ENCODE assay signal across 1 cellular context in genomic region chr5:132829742-132830435, GRCh38.
TF ChIP-seq lines count a peak whose summit lies in the region.

No MANE protein-coding gene starts in this region.

TF ChIP-seq in HepG2, 621 proteins besides CTCF, POLR2A, EP300 and RAD21 (continued from another document):
- TF ChIP-seq AFF4 (CRISPR knock-in tag; IDR thresholded peaks at IDR 0.05), result no peak
- TF ChIP-seq GZF1 (CRISPR knock-in tag; IDR thresholded peaks at IDR 0.05), result 0 out of 2 replicates have a peak, but pooled peaks have one; percentile 69
- TF ChIP-seq SALL1 (CRISPR knock-in tag; IDR thresholded peaks at IDR 0.05), result peak; percentile 50; the same call in 1 of the 2 replicates
- no peak for TF ChIP-seq ZNF276 (CRISPR knock-in tag; IDR thresholded peaks at IDR 0.05; ENCODE audit: low read depth)
- TF ChIP-seq ZNF704 (CRISPR knock-in tag; IDR thresholded peaks at IDR 0.05; ENCODE audit: borderline replicate concordance), result no peak
- TF ChIP-seq ZNF784 (CRISPR knock-in tag; IDR thresholded peaks at IDR 0.05; ENCODE audit: borderline replicate concordance), result 0 out of 2 replicates have a peak, but pooled peaks have one; percentile 47
- no peak for TF ChIP-seq ZBTB8A (CRISPR knock-in tag; IDR thresholded peaks at IDR 0.05; ENCODE audit: borderline replicate concordance, low read depth)
- TF ChIP-seq GMEB2 (CRISPR knock-in tag; IDR thresholded peaks at IDR 0.05; ENCODE audit: low read depth), result no peak
- TF ChIP-seq MIXL1 (CRISPR knock-in tag; IDR thresholded peaks at IDR 0.05), result no peak
- no peak for TF ChIP-seq KLF9 (CRISPR knock-in tag; IDR thresholded peaks at IDR 0.05; ENCODE audit: low read depth)
- TF ChIP-seq KLF6 (CRISPR knock-in tag; IDR thresholded peaks at IDR 0.05), result 0 out of 2 replicates have a peak, but pooled peaks have one; percentile 60
- peak; percentile 61; the same call in 1 of the 2 replicates for TF ChIP-seq ZNF235 (CRISPR knock-in tag; IDR thresholded peaks at IDR 0.05; ENCODE audit: borderline replicate concordance)
- peak; percentile 63; the same call in 1 of the 2 replicates for TF ChIP-seq KDM3A (CRISPR knock-in tag; IDR thresholded peaks at IDR 0.05; ENCODE audit: low read depth)
- no peak for TF ChIP-seq SOX5 (CRISPR knock-in tag; IDR thresholded peaks at IDR 0.05; ENCODE audit: borderline replicate concordance)
- no peak for TF ChIP-seq ZNF660 (CRISPR knock-in tag; IDR thresholded peaks at IDR 0.05; ENCODE audit: borderline replicate concordance, low read depth)
- TF ChIP-seq PHF20 (CRISPR knock-in tag; IDR thresholded peaks at IDR 0.05), result no peak; the same call in 1 of the 2 replicates
- TF ChIP-seq ZNF547 (CRISPR knock-in tag; IDR thresholded peaks at IDR 0.05), result peak; percentile 41; the same call in 1 of the 2 replicates
- TF ChIP-seq TFDP1 (CRISPR knock-in tag; IDR thresholded peaks at IDR 0.05; ENCODE audit: borderline replicate concordance), result no peak; the same call in 1 of the 2 replicates
- peak; percentile 34; the same call in 1 of the 2 replicates for TF ChIP-seq IRX3 (CRISPR knock-in tag; IDR thresholded peaks at IDR 0.05; ENCODE audit: borderline replicate concordance, low read depth)
- TF ChIP-seq ZBTB39 (CRISPR knock-in tag; IDR thresholded peaks at IDR 0.05), result no peak
- TF ChIP-seq ZNF639 (CRISPR knock-in tag; conservative IDR thresholded peaks at IDR 0.05), result 0 out of 2 replicates have a peak, but pooled peaks have one; percentile 55
- TF ChIP-seq AGO2 (optimal IDR thresholded peaks at IDR 0.05; ENCODE audit: low read depth, low read length), result peak; percentile 88
- TF ChIP-seq RCOR2 (CRISPR knock-in tag; IDR thresholded peaks at IDR 0.05), result no peak
- TF ChIP-seq HDAC1 (CRISPR knock-in tag; IDR thresholded peaks at IDR 0.05), result peak; percentile 62; the same call in 1 of the 2 replicates
- no peak for TF ChIP-seq MEIS2 (CRISPR knock-in tag; IDR thresholded peaks at IDR 0.05)
- no peak for TF ChIP-seq HDAC2 (CRISPR knock-in tag; IDR thresholded peaks at IDR 0.05)
- no peak for TF ChIP-seq CHD4 (IDR thresholded peaks at IDR 0.05; ENCODE audit: borderline replicate concordance, low read length)
- TF ChIP-seq ZNF546 (CRISPR knock-in tag; conservative IDR thresholded peaks at IDR 0.05), result peak; percentile 87; the same call in 1 of the 2 replicates
- TF ChIP-seq EEA1 (CRISPR knock-in tag; IDR thresholded peaks at IDR 0.05; ENCODE audit: borderline replicate concordance), result no peak
TF ChIP-seq in HepG2: peak in this region for 202.
